Comparison of ENCODE assay signal across 1 cellular context in genomic region chr19:55673465-55673864, GRCh38.
TF ChIP-seq lines count a peak whose summit lies in the region.

No MANE protein-coding gene starts in this region.

TF ChIP-seq in HepG2, 621 proteins besides CTCF, POLR2A, EP300 and RAD21:
- TF ChIP-seq CHD2 (IDR thresholded peaks at IDR 0.05; ENCODE audit: low read depth, low read length) (no peak), ELF4 (CRISPR knock-in tag; IDR thresholded peaks at IDR 0.05; ENCODE audit: borderline replicate concordance) (no peak)
- TF ChIP-seq, protein P1, sequence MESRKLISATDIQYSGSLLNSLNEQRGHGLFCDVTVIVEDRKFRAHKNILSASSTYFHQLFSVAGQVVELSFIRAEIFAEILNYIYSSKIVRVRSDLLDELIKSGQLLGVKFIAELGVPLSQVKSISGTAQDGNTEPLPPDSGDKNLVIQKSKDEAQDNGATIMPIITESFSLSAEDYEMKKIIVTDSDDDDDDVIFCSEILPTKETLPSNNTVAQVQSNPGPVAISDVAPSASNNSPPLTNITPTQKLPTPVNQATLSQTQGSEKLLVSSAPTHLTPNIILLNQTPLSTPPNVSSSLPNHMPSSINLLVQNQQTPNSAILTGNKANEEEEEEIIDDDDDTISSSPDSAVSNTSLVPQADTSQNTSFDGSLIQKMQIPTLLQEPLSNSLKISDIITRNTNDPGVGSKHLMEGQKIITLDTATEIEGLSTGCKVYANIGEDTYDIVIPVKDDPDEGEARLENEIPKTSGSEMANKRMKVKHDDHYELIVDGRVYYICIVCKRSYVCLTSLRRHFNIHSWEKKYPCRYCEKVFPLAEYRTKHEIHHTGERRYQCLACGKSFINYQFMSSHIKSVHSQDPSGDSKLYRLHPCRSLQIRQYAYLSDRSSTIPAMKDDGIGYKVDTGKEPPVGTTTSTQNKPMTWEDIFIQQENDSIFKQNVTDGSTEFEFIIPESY (CRISPR knock-in tag; IDR thresholded peaks at IDR 0.05) = 0 out of 2 replicates have a peak, but pooled peaks have one; percentile 52
